Comparison of ENCODE assay signal across 21 cellular contexts in genomic region chr22:17866127-17866526, GRCh38.
A peak's percentile ranks its signal among the peaks of the same experiment; 100 is the strongest.
DNase-seq lines count a peak whose midpoint lies in the region; TF ChIP-seq lines count a peak whose summit lies in the region.
"Had no signal": no experiment of that assay in that cellular context is flagged by ENCODE, and none has a peak within 500 bp of the region (broad histone marks: within the 10 kb centered on the region; RNA-seq: fewer than 3 reads in every experiment).

No MANE protein-coding gene starts in this region.

- no peak overlapping the region for H2AFZ ChIP-seq in H9 (ENCODE audit: low read length)

- H3K4me1 Mint-ChIP-seq in brain (peaks cover 30% of the 10 kb centered on the region), H9 (no peaks in the 10 kb centered on the region)

- H3K14ac ChIP-seq in H9 (ENCODE audit: insufficient read depth, low read length) = no peak overlapping the region

- H2BK20ac ChIP-seq in H9 (ENCODE audit: low read depth, low read length, poor library complexity, severe bottlenecking) = no peak overlapping the region

- H2BK15ac ChIP-seq in H9 (ENCODE audit: low read depth, low read length) = no peak overlapping the region

- no peak overlapping the region for H3T11ph ChIP-seq in H9 (ENCODE audit: low read length)

- no peaks in the 10 kb centered on the region for H3K79me1 ChIP-seq in H9 (ENCODE audit: insufficient read depth, low read depth, low read length, poor library complexity, severe bottlenecking)

- H4K91ac ChIP-seq in H9 (ENCODE audit: insufficient read length, low read depth, low read length) = no peak overlapping the region

- H3K27me3 ChIP-seq in H9 (ENCODE audit: insufficient read depth, low read length) (no peaks in the 10 kb centered on the region), esophagus squamous epithelium (no peaks in the 10 kb centered on the region)
- H3K27me3 ChIP-seq: BLaER1 treated with 17β-estradiol and CSF1 and Interleukin-3, amounts not matched to agents 10 nM and 100 nM had no signal

- no peak overlapping the region for H3K9ac ChIP-seq in H9 (ENCODE audit: extremely low read depth, insufficient read length, low read length)
- H3K9ac ChIP-seq: BLaER1 treated with 17β-estradiol and CSF1 and Interleukin-3, amounts not matched to agents 10 nM and 100 nM had no signal

- no CpG with 5 or more reads among the region's 5 CpGs for WGBS in H9 (ENCODE audit: extremely low coverage, insufficient read length, low lambda C conversion rate)
- WGBS in esophagus squamous epithelium, 2 donors = 78 to 81% methylated on average over 4 to 5 of the region's 5 CpGs

- H3K27me3 Mint-ChIP-seq in brain (no peaks in the 10 kb centered on the region), H9 (ENCODE audit: low read depth) (peaks cover 6% of the 10 kb centered on the region; the same call in 1 of the 2 replicates)
- H3K27me3 Mint-ChIP-seq: activated naive CD4-positive, alpha-beta T cell treated with anti-CD3 and anti-CD28 coated beads, Interleukin-2, amount 10 ng/mL, durations not matched to agents 7 days and 5 days had no signal

- H2BK12ac ChIP-seq in H9 (ENCODE audit: insufficient read length, low read depth, low read length) = no peak overlapping the region

- H3K4ac ChIP-seq in H9 (ENCODE audit: low read depth, low read length) = no peak overlapping the region

- no peak overlapping the region for H4K8ac ChIP-seq in H9 (replicated peaks; ENCODE audit: insufficient read length, low read depth, low read length)

- no peak for TF ChIP-seq CTCF in brain (conservative IDR thresholded peaks at IDR 0.05)
- TF ChIP-seq CTCF in H9 (conservative IDR thresholded peaks at IDR 0.05) = no peak
- TF ChIP-seq CTCF in esophagus squamous epithelium (IDR thresholded peaks at IDR 0.05) = no peak

- H3K4me1 ChIP-seq in H9 (ENCODE audit: insufficient read depth, low read length) = no peaks in the 10 kb centered on the region
- H3K4me1 ChIP-seq in esophagus squamous epithelium = peaks cover 0 to 19% (median 0%) of the 10 kb centered on the region in 3 donors

- no peak overlapping the region for H3K27ac ChIP-seq in H9 (ENCODE audit: insufficient read length, low read depth, low read length)
- peak overlapping the region in 2 of 4 donors; percentile 2 for H3K27ac ChIP-seq in esophagus squamous epithelium
- H3K27ac ChIP-seq: BLaER1 treated with 17β-estradiol and CSF1 and Interleukin-3, amounts not matched to agents 10 nM and 100 nM had no signal

- H3K9me3 Mint-ChIP-seq in brain (no peaks in the 10 kb centered on the region), H9 (no peaks in the 10 kb centered on the region)
- H3K9me3 Mint-ChIP-seq: activated naive CD4-positive, alpha-beta T cell treated with anti-CD3 and anti-CD28 coated beads, Interleukin-2, amount 10 ng/mL, durations not matched to agents 7 days and 5 days; nephron progenitor cell had no signal

- no peaks in the 10 kb centered on the region for H4K20me1 ChIP-seq in H9 (ENCODE audit: control insufficient read depth, insufficient read depth, insufficient read length)

- DNase-seq in COLO829 (ENCODE audit: low spot score) = peak; percentile 97
- DNase-seq in hippocampal formation (lab: John Stamatoyannopoulos, UW) = peak; percentile 93 to 96
- DNase-seq in posterior cingulate gyrus = peak; percentile 71 to 98 (median 86)
- no peak for DNase-seq in NCI-H2171 (lab: John Stamatoyannopoulos, UW)
- DNase-seq in H9 = no peak
- no peak for DNase-seq in esophagus squamous epithelium (lab: John Stamatoyannopoulos, UW)
- DNase-seq in stimulated activated CD4-positive, alpha-beta T cell treated with anti-CD3 and anti-CD28 coated beads, Interleukin-12 subunit alpha, Interleukin-12 subunit beta, amount 100 ng/mL, for 4 hours = no peak
- DNase-seq: activated naive CD4-positive, alpha-beta T cell treated with anti-CD3 and anti-CD28 coated beads, Interleukin-2, amount 10 ng/mL, durations not matched to agents 7 days and 5 days; activated T-cell treated with anti-CD3 and anti-CD28 coated beads, Interleukin-2, amount 50 U/mL, for 48 hours; HCEC 1CT; kidney; mesenchymal stem cell; NCI-H1092; NCI-H2081 treated with DMSO at 0.1 percent for 48 hours; NCI-H510A treated with DMSO at 0.1 percent for 48 hours; nephron progenitor cell; SHP77 treated with DMSO at 0.1 percent for 48 hours; T-helper 1 cell had no signal

- no peak overlapping the region for H3K18ac ChIP-seq in H9 (ENCODE audit: insufficient read length, low read depth, low read length)

- H3K36me3 Mint-ChIP-seq in brain = peaks cover 63% of the 10 kb centered on the region
- H3K36me3 Mint-ChIP-seq in H9 (ENCODE audit: insufficient read depth in 1 of 3, low read depth in 3 of 3) = peaks cover 6 to 55% (median 31%) of the 10 kb centered on the region in 3 experiments; a peak in 5 of 7 replicates

- H3K79me2 ChIP-seq in H9 (ENCODE audit: insufficient read depth, low read length) = no peaks in the 10 kb centered on the region

- peak overlapping the region; percentile 22 to 75 (median 42) for H3K4me3 Mint-ChIP-seq in brain
- H3K4me3 Mint-ChIP-seq in H9 = no peak overlapping the region
- H3K4me3 Mint-ChIP-seq: activated naive CD4-positive, alpha-beta T cell treated with anti-CD3 and anti-CD28 coated beads, Interleukin-2, amount 10 ng/mL, durations not matched to agents 7 days and 5 days; nephron progenitor cell had no signal

- no peak overlapping the region for H3K56ac ChIP-seq in H9 (ENCODE audit: insufficient read length, low read depth, low read length)

- no peak overlapping the region for H3K4me3 ChIP-seq in esophagus squamous epithelium
- H3K4me3 ChIP-seq: BLaER1 treated with 17β-estradiol and CSF1 and Interleukin-3, amounts not matched to agents 10 nM and 100 nM; coronary artery had no signal

- no peaks in the 10 kb centered on the region for H3K9me3 ChIP-seq in H9 (ENCODE audit: control insufficient read depth, low read depth, low read length)
- no peaks in the 10 kb centered on the region for H3K9me3 ChIP-seq in esophagus squamous epithelium
- H3K9me3 ChIP-seq: BLaER1 treated with 17β-estradiol and CSF1 and Interleukin-3, amounts not matched to agents 10 nM and 100 nM had no signal

- H3K4me2 ChIP-seq in H9 (ENCODE audit: insufficient read depth, insufficient read length, low read length) = no peak overlapping the region

- intact Hi-C loops in posterior cingulate gyrus (cut with DNase I) = loop anchor here (1.0 kb wide), 1 partner anchor 36 kb away; no protein-coding TSS in a partner anchor
- intact Hi-C loops in esophagus squamous epithelium (cut with DNase I) = no loop called here

- no peak for TF ChIP-seq POLR2A in esophagus squamous epithelium (IDR thresholded peaks at IDR 0.05)

- no peak overlapping the region for H2BK120ac ChIP-seq in H9 (ENCODE audit: low read depth, low read length, poor library complexity, severe bottlenecking)

- H3K23ac ChIP-seq in H9 (ENCODE audit: insufficient read length, low read depth, low read length) = no peak overlapping the region

- H4K5ac ChIP-seq in H9 (ENCODE audit: insufficient read length, low read depth, low read length) = no peak overlapping the region

- H3K23me2 ChIP-seq in H9 (ENCODE audit: insufficient read length, low read depth, low read length, poor library complexity, severe bottlenecking) = no peaks in the 10 kb centered on the region

- no peak overlapping the region for H2BK5ac ChIP-seq in H9 (ENCODE audit: insufficient read length, low read length)

- H2AK5ac ChIP-seq in H9 (ENCODE audit: insufficient read length, low read length) = no peak overlapping the region

- peaks cover 6 to 82% (median 27%) of the 10 kb centered on the region in 3 donors for H3K36me3 ChIP-seq in esophagus squamous epithelium

- peak overlapping the region; percentile 91 to 97 (median 96) for H3K27ac Mint-ChIP-seq in brain
- H3K27ac Mint-ChIP-seq in H9 = no peak overlapping the region
- H3K27ac Mint-ChIP-seq: activated naive CD4-positive, alpha-beta T cell treated with anti-CD3 and anti-CD28 coated beads, Interleukin-2, amount 10 ng/mL, durations not matched to agents 7 days and 5 days; nephron progenitor cell had no signal

Comparison
In these comparisons a context has a peak if more than half of its experiments do, and no peak if none do; other contexts are left out.
1. DNase-seq: peak in COLO829 (single experiment), hippocampal formation (2 of 2) and posterior cingulate gyrus (10 of 10); none in NCI-H2171 (single experiment), H9 (single experiment), esophagus squamous epithelium (single experiment) and stimulated activated CD4-positive, alpha-beta T cell treated with anti-CD3 and anti-CD28 coated beads, Interleukin-12 subunit alpha, Interleukin-12 subunit beta, amount 100 ng/mL, for 4 hours (single experiment).
2. H3K27ac Mint-ChIP-seq: peak in brain (5 of 5); none in H9 (0 of 3).
3. H3K4me3 Mint-ChIP-seq: peak in brain (5 of 5); none in H9 (0 of 2).